ENCODE assay signal across 8 cellular contexts in the genomic region with DNA sequence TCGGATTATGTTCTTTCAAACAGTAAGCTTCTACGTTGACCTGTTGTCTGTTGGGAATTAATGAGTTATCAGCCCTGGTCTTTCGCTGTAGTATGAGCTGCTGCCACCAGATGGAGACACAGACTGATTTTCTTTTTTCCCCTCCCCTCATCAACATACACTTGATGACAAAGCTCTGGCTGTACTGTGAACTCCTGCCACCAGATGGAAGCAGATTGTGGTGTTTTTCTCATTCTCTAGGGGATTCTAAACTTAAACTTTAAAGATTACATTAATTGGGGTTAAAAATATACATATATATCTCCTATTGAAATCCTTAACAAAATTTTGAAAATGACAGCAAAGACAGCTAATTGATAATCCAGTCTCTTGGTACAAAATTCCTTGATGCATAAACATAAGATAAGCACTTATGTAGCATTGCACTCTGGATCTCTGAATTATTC. TPM values are rescaled to one million over a fixed set of nuclear protein-coding genes. Genes with fewer than 3 reads are reported as not detected.
DNase-seq lines count a peak whose midpoint lies in the region; ATAC-seq and TF ChIP-seq lines count a peak whose summit lies in the region.

No MANE protein-coding gene starts in this region.

- H3K36me3 Mint-ChIP-seq in endothelial cell (ENCODE audit: low read depth, unreplicated experiment) = peaks cover 6% of the 10 kb centered on the region
- H3K36me3 Mint-ChIP-seq in stimulated activated memory B cell treated with anti-CD40 and anti-IgM and Interleukin-4, amounts not matched to agents 10 μg/mL and 1 μg/mL and 100 μg/mL, for 72 hours = peaks cover 27% of the 10 kb centered on the region

- H3K27ac Mint-ChIP-seq in endothelial cell (ENCODE audit: unreplicated experiment) = no peak overlapping the region
- peak overlapping the region; percentile 17 for H3K27ac Mint-ChIP-seq in stimulated activated memory B cell treated with anti-CD40 and anti-IgM and Interleukin-4, amounts not matched to agents 10 μg/mL and 1 μg/mL and 100 μg/mL, for 72 hours

- peaks cover 2% of the 10 kb centered on the region for H3K27me3 Mint-ChIP-seq in endothelial cell (ENCODE audit: unreplicated experiment)
- H3K27me3 Mint-ChIP-seq in stimulated activated memory B cell treated with anti-CD40 and anti-IgM and Interleukin-4, amounts not matched to agents 10 μg/mL and 1 μg/mL and 100 μg/mL, for 72 hours = no peaks in the 10 kb centered on the region

- peak; percentile 83 for ATAC-seq in GM21515 (IDR thresholded peaks at IDR 0.05; ENCODE audit: unreplicated experiment)
- peak; percentile 91 for ATAC-seq in stimulated activated memory B cell treated with anti-CD40 and anti-IgM and Interleukin-4, amounts not matched to agents 10 μg/mL and 1 μg/mL and 100 μg/mL, for 72 hours

- peak; percentile 19 for DNase-seq in DMS153 (lab: John Stamatoyannopoulos, UW)
- peak; percentile 93 for DNase-seq in HT-29 (ENCODE audit: low spot score)
- peak; percentile 29 to 83 for DNase-seq in NOMO-1 (lab: John Stamatoyannopoulos, UW; ENCODE audit: unreplicated experiment in 2 of 2)
- DNase-seq in activated CD8-positive, alpha-beta memory T cell treated with anti-CD3 and anti-CD28 coated beads for 48 hours (ENCODE audit: low read depth in 2 of 3, low spot score in 2 of 3) = peak in 2 of 3 experiments; percentile 25 to 36
- DNase-seq in endothelial cell (ENCODE audit: low spot score) = peak; percentile 56
- peak; percentile 81 for DNase-seq in mucosa of gallbladder (ENCODE audit: low spot score)

- no peaks in the 10 kb centered on the region for H3K4me1 Mint-ChIP-seq in endothelial cell (ENCODE audit: unreplicated experiment)
- peaks cover 10% of the 10 kb centered on the region for H3K4me1 Mint-ChIP-seq in stimulated activated memory B cell treated with anti-CD40 and anti-IgM and Interleukin-4, amounts not matched to agents 10 μg/mL and 1 μg/mL and 100 μg/mL, for 72 hours

- H3K4me3 Mint-ChIP-seq in endothelial cell (ENCODE audit: unreplicated experiment) = no peak overlapping the region
- no peak overlapping the region for H3K4me3 Mint-ChIP-seq in stimulated activated memory B cell treated with anti-CD40 and anti-IgM and Interleukin-4, amounts not matched to agents 10 μg/mL and 1 μg/mL and 100 μg/mL, for 72 hours

- TF ChIP-seq CTCF in endothelial cell (IDR thresholded peaks at IDR 0.05; ENCODE audit: unreplicated experiment) = peak; percentile 74

- no peaks in the 10 kb centered on the region for H3K9me3 Mint-ChIP-seq in endothelial cell (ENCODE audit: unreplicated experiment)
- no peaks in the 10 kb centered on the region for H3K9me3 Mint-ChIP-seq in stimulated activated memory B cell treated with anti-CD40 and anti-IgM and Interleukin-4, amounts not matched to agents 10 μg/mL and 1 μg/mL and 100 μg/mL, for 72 hours

RNA-seq across cellular contexts. Expression of gene SMS, which starts 44.8 kb away (rescaled TPM):
- 134 and 173 TPM in 2 replicates for total RNA-seq in HT-29 (2014; rRNA removed; shearing (Covaris generic))
- total RNA-seq in endothelial cell (ENCODE audit: unreplicated experiment) (161 TPM), mucosa of gallbladder (67.0 TPM)

RNA-seq across cellular contexts. Expression of gene PHEX, which starts 46.8 kb away (rescaled TPM):
- 0.10 and 0.18 TPM in 2 replicates for total RNA-seq in HT-29 (2014; rRNA removed; shearing (Covaris generic))
- total RNA-seq in endothelial cell (ENCODE audit: unreplicated experiment) (0.46 TPM), mucosa of gallbladder (1.1 TPM)

Comparison
In these comparisons a context has a peak if more than half of its experiments do, and no peak if none do; other contexts are left out.
1. Peak in every context shown above with its lines: DNase-seq and ATAC-seq.
2. DNase-seq: peak in every context shown above with its lines; median percentile 93 in HT-29; 81 in mucosa of gallbladder; 56 in NOMO-1; 56 in endothelial cell; 30 in activated CD8-positive, alpha-beta memory T cell treated with anti-CD3 and anti-CD28 coated beads for 48 hours; 19 in DMS153.